ENCODE assay signal across 1 cellular context in genomic region chr3:160399347-160400047, GRCh38.
TF ChIP-seq lines count a peak whose summit lies in the region.

SMC4 (plus strand) TSS chr3:160399650; CDS start chr3:160400827, 1,177 bp downstream.

TF ChIP-seq in HepG2, 621 proteins besides CTCF, POLR2A, EP300 and RAD21 (continued from another document and continues in another):
- TF ChIP-seq ZFP62 (CRISPR knock-in tag; IDR thresholded peaks at IDR 0.05) (no peak), THYN1 (CRISPR knock-in tag; IDR thresholded peaks at IDR 0.05; ENCODE audit: borderline replicate concordance, low read depth) (no peak), CC2D1A (CRISPR knock-in tag; IDR thresholded peaks at IDR 0.05) (peak; percentile 90; the same call in 1 of the 2 replicates), ZNF496 (CRISPR knock-in tag; IDR thresholded peaks at IDR 0.05; ENCODE audit: insufficient replicate concordance) (no peak), ZNF33B (CRISPR knock-in tag; IDR thresholded peaks at IDR 0.05) (no peak), FOXO1 (CRISPR knock-in tag; IDR thresholded peaks at IDR 0.05) (no peak), ZNF652 (CRISPR knock-in tag; IDR thresholded peaks at IDR 0.05; ENCODE audit: borderline replicate concordance, low read depth) (no peak), ZFP82 (CRISPR knock-in tag; IDR thresholded peaks at IDR 0.05; ENCODE audit: borderline replicate concordance) (peak; percentile 57; the same call in 1 of the 2 replicates), ZNF883 (CRISPR knock-in tag; IDR thresholded peaks at IDR 0.05; ENCODE audit: not compliant biosample characterization) (no peak), ZNF792 (CRISPR knock-in tag; IDR thresholded peaks at IDR 0.05) (no peak), PCBP1 (IDR thresholded peaks at IDR 0.05; ENCODE audit: borderline replicate concordance, low read depth, low read length) (no peak), TBP (CRISPR knock-in tag; IDR thresholded peaks at IDR 0.05) (no peak), ZNF17 (CRISPR knock-in tag; IDR thresholded peaks at IDR 0.05) (no peak), ZSCAN12 (CRISPR knock-in tag; IDR thresholded peaks at IDR 0.05) (no peak), GATA4 (IDR thresholded peaks at IDR 0.05; ENCODE audit: borderline replicate concordance, low read depth) (no peak), FOSL1 (CRISPR knock-in tag; IDR thresholded peaks at IDR 0.05; ENCODE audit: borderline replicate concordance) (no peak), ZNF740 (CRISPR knock-in tag; IDR thresholded peaks at IDR 0.05) (no peak), ATF7 (IDR thresholded peaks at IDR 0.05) (no peak), ATF7 (CRISPR knock-in tag; IDR thresholded peaks at IDR 0.05) (no peak), ZNF567 (CRISPR knock-in tag; IDR thresholded peaks at IDR 0.05; ENCODE audit: borderline replicate concordance) (no peak; the same call in 1 of the 2 replicates), ZBTB46 (CRISPR knock-in tag; IDR thresholded peaks at IDR 0.05; ENCODE audit: borderline replicate concordance) (no peak), CEBPZ (IDR thresholded peaks at IDR 0.05; ENCODE audit: low read length) (no peak), ONECUT2 (CRISPR knock-in tag; IDR thresholded peaks at IDR 0.05) (no peak), MXD3 (CRISPR knock-in tag; IDR thresholded peaks at IDR 0.05) (no peak; the same call in 1 of the 2 replicates), E2F1 (CRISPR knock-in tag; IDR thresholded peaks at IDR 0.05) (peak; percentile 96), NFKB2 (CRISPR knock-in tag; IDR thresholded peaks at IDR 0.05; ENCODE audit: borderline replicate concordance) (no peak), YY1 (IDR thresholded peaks at IDR 0.05; ENCODE audit: insufficient read depth, insufficient replicate concordance, low read depth, low read length) (peak; percentile 90), ZNF501 (CRISPR knock-in tag; IDR thresholded peaks at IDR 0.05) (no peak), SKI (IDR thresholded peaks at IDR 0.05; ENCODE audit: partially characterized antibody) (no peak), ZNF207 (IDR thresholded peaks at IDR 0.05; ENCODE audit: borderline replicate concordance) (no peak), BRD4 (CRISPR knock-in tag; IDR thresholded peaks at IDR 0.05) (peak; percentile 27; the same call in 1 of the 2 replicates), ZBTB49 (CRISPR knock-in tag; IDR thresholded peaks at IDR 0.05; ENCODE audit: borderline replicate concordance) (no peak), ZMYM2 (CRISPR knock-in tag; IDR thresholded peaks at IDR 0.05) (no peak), ZNF432 (CRISPR knock-in tag; IDR thresholded peaks at IDR 0.05; ENCODE audit: borderline replicate concordance) (no peak), ZNF776 (CRISPR knock-in tag; IDR thresholded peaks at IDR 0.05) (no peak), NFATC3 (CRISPR knock-in tag; IDR thresholded peaks at IDR 0.05) (no peak), LBX2 (CRISPR knock-in tag; IDR thresholded peaks at IDR 0.05; ENCODE audit: borderline replicate concordance) (no peak), ATF1 (CRISPR knock-in tag; IDR thresholded peaks at IDR 0.05) (peak; percentile 80), FLYWCH1 (CRISPR knock-in tag; IDR thresholded peaks at IDR 0.05) (peak; percentile 28; the same call in 1 of the 2 replicates), POLR2AphosphoS5 (IDR thresholded peaks at IDR 0.05; ENCODE audit: low read depth, low read length) (peak; percentile 81), ZNF121 (CRISPR knock-in tag; IDR thresholded peaks at IDR 0.05) (no peak), NR2C2 (CRISPR knock-in tag; IDR thresholded peaks at IDR 0.05; ENCODE audit: borderline replicate concordance) (no peak; the same call in 1 of the 2 replicates), NCOA1 (CRISPR knock-in tag; IDR thresholded peaks at IDR 0.05) (no peak), ATRX (CRISPR knock-in tag; IDR thresholded peaks at IDR 0.05; ENCODE audit: borderline replicate concordance) (no peak), AHR (CRISPR knock-in tag; IDR thresholded peaks at IDR 0.05) (no peak), DRAP1 (CRISPR knock-in tag; IDR thresholded peaks at IDR 0.05) (no peak; the same call in 1 of the 2 replicates), FOSL2 (CRISPR knock-in tag; IDR thresholded peaks at IDR 0.05) (peak; percentile 2; the same call in 1 of the 2 replicates), ZZZ3 (CRISPR knock-in tag; IDR thresholded peaks at IDR 0.05; ENCODE audit: borderline replicate concordance) (no peak), ZSCAN30 (CRISPR knock-in tag; IDR thresholded peaks at IDR 0.05) (no peak), TBL1XR1 (IDR thresholded peaks at IDR 0.05; ENCODE audit: borderline replicate concordance, low read length, partially characterized antibody) (no peak)
- TF ChIP-seq, protein P1, sequence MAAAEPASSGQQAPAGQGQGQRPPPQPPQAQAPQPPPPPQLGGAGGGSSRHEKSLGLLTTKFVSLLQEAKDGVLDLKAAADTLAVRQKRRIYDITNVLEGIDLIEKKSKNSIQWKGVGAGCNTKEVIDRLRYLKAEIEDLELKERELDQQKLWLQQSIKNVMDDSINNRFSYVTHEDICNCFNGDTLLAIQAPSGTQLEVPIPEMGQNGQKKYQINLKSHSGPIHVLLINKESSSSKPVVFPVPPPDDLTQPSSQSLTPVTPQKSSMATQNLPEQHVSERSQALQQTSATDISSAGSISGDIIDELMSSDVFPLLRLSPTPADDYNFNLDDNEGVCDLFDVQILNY (CRISPR knock-in tag; conservative IDR thresholded peaks at IDR 0.05) = peak; percentile 83
